ENCODE assay signal across 35 cellular contexts in the genomic region with DNA sequence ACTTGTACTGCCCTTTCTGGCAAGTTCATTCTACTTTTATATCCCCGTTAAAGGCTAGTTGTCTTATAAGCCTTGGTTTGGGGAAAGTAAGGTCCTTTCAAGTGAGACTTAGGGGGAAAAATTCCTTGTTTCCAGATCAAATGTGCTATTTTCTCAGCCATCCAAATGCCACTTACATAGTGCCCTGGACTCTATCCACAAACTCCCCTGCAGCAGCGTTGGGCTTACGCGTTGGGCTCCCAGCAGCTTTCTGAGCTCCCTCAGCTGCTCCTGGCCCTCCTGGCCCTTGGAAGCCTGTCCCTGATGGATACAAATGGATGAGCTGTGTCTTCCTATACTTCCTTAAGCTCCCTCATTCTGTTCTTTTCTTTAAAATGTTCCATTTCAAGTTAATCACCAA.
DNase-seq lines count a peak whose midpoint lies in the region; ATAC-seq and TF ChIP-seq lines count a peak whose summit lies in the region.
"Had no signal": no experiment of that assay in that cellular context is flagged by ENCODE, and none has a peak within 500 bp of the region (broad histone marks: within the 10 kb centered on the region; RNA-seq: fewer than 3 reads in every experiment).

No MANE protein-coding gene starts in this region.

- H3K9ac ChIP-seq in neural progenitor cell, result no peak overlapping the region
- H3K9ac ChIP-seq: BLaER1; BLaER1 treated with 17β-estradiol and CSF1 and Interleukin-3, amounts not matched to agents 10 nM and 100 nM had no signal

- H3K4me1 Mint-ChIP-seq in nephron progenitor cell (peaks cover 52% of the 10 kb centered on the region), neural progenitor cell (peaks cover 38% of the 10 kb centered on the region)
- peaks cover 11% of the 10 kb centered on the region for H3K4me1 Mint-ChIP-seq in activated T-cell treated with anti-CD3 and anti-CD28 coated beads, Interleukin-2, amount 50 U/mL, for 72 hours (ENCODE audit: low read depth)
- H3K4me1 Mint-ChIP-seq: B cell; CD14-positive monocyte; CD8-positive, alpha-beta memory T cell had no signal

- H4K20me1 ChIP-seq in neural progenitor cell (ENCODE audit: low read depth), result no peaks in the 10 kb centered on the region
- H4K20me1 ChIP-seq: BLaER1; BLaER1 treated with 17β-estradiol and CSF1 and Interleukin-3, amounts not matched to agents 10 nM and 100 nM had no signal

- no peaks in the 10 kb centered on the region for H3K79me2 ChIP-seq in neural progenitor cell (ENCODE audit: low read depth)

- H3K27ac ChIP-seq in HEK293 (ENCODE audit: extremely low read depth, low read depth, low read length) (no peak overlapping the region), neural progenitor cell (no peak overlapping the region)
- H3K27ac ChIP-seq: 22Rv1; A549; BLaER1; BLaER1 treated with 17β-estradiol and CSF1 and Interleukin-3, amounts not matched to agents 10 nM and 100 nM; C4-2B had no signal

- no peak overlapping the region for H3K4me3 ChIP-seq in HEK293 (ENCODE audit: low read depth, low read length)
- no peak overlapping the region for H3K4me3 ChIP-seq in neural progenitor cell
- H3K4me3 ChIP-seq: A549; BLaER1; BLaER1 treated with 17β-estradiol and CSF1 and Interleukin-3, amounts not matched to agents 10 nM and 100 nM had no signal

- H3K9me3 Mint-ChIP-seq in nephron progenitor cell (peaks cover 9% of the 10 kb centered on the region), neural progenitor cell (peaks cover 4% of the 10 kb centered on the region)
- peaks cover 0 to 1% of the 10 kb centered on the region in 2 donors for H3K9me3 Mint-ChIP-seq in activated T-cell treated with anti-CD3 and anti-CD28 coated beads, Interleukin-2, amount 50 U/mL, for 72 hours
- H3K9me3 Mint-ChIP-seq: CD4-positive, alpha-beta T cell; CD8-positive, alpha-beta memory T cell; CD8-positive, alpha-beta T cell had no signal

- no peaks in the 10 kb centered on the region for H3K27me3 ChIP-seq in neural progenitor cell
- H3K27me3 ChIP-seq: BE2C; BLaER1; BLaER1 treated with 17β-estradiol and CSF1 and Interleukin-3, amounts not matched to agents 10 nM and 100 nM had no signal

- CTCF ChIA-PET in HEK293 (lab: Yijun Ruan, JAX), result interaction anchor here (0.6 kb wide), 1 partner anchor 57 kb away, joined by 4 read pairs; no protein-coding TSS in a partner anchor

- H3K27me3 Mint-ChIP-seq in nephron progenitor cell (ENCODE audit: low read depth, poor library complexity), result peaks cover 7% of the 10 kb centered on the region
- peaks cover 14% of the 10 kb centered on the region for H3K27me3 Mint-ChIP-seq in neural progenitor cell (ENCODE audit: insufficient read depth, low read depth)
- H3K27me3 Mint-ChIP-seq in activated T-cell treated with anti-CD3 and anti-CD28 coated beads, Interleukin-2, amount 50 U/mL, for 72 hours (ENCODE audit: low read depth), result peaks cover 28% of the 10 kb centered on the region
- H3K27me3 Mint-ChIP-seq: CD4-positive, alpha-beta T cell; CD4-positive, CD25-positive, alpha-beta regulatory T cell had no signal

- H3K27ac Mint-ChIP-seq in nephron progenitor cell, result no peak overlapping the region
- peak overlapping the region; percentile 83 for H3K27ac Mint-ChIP-seq in neural progenitor cell
- no peak overlapping the region for H3K27ac Mint-ChIP-seq in activated T-cell treated with anti-CD3 and anti-CD28 coated beads, Interleukin-2, amount 50 U/mL, for 72 hours
- H3K27ac Mint-ChIP-seq: B cell; CD14-positive monocyte; CD4-positive, alpha-beta memory T cell; CD4-positive, alpha-beta T cell; CD4-positive, CD25-positive, alpha-beta regulatory T cell; CD8-positive, alpha-beta memory T cell; CD8-positive, alpha-beta T cell had no signal

- H3K4me3 Mint-ChIP-seq in nephron progenitor cell (peak overlapping the region; percentile 29), neural progenitor cell (no peak overlapping the region)
- no peak overlapping the region for H3K4me3 Mint-ChIP-seq in activated T-cell treated with anti-CD3 and anti-CD28 coated beads, Interleukin-2, amount 50 U/mL, for 72 hours
- H3K4me3 Mint-ChIP-seq: B cell; CD14-positive monocyte; CD4-positive, alpha-beta memory T cell; CD4-positive, alpha-beta T cell; CD4-positive, CD25-positive, alpha-beta regulatory T cell; CD8-positive, alpha-beta memory T cell; CD8-positive, alpha-beta T cell had no signal

- no peak overlapping the region for H3K4me2 ChIP-seq in neural progenitor cell
- H3K4me2 ChIP-seq: A549; BLaER1; BLaER1 treated with 17β-estradiol and CSF1 and Interleukin-3, amounts not matched to agents 10 nM and 100 nM had no signal

- no peaks in the 10 kb centered on the region for H3K9me3 ChIP-seq in HEK293 (ENCODE audit: control insufficient read depth, insufficient read depth, low read depth, low read length)
- H3K9me3 ChIP-seq in neural progenitor cell (ENCODE audit: low read depth), result no peaks in the 10 kb centered on the region
- H3K9me3 ChIP-seq: A549; BE2C; BLaER1; BLaER1 treated with 17β-estradiol and CSF1 and Interleukin-3, amounts not matched to agents 10 nM and 100 nM had no signal

- POLR2A ChIA-PET in HEK293 (lab: Yijun Ruan, JAX), result no interaction called here

- no peaks in the 10 kb centered on the region for H3K36me3 ChIP-seq in HEK293 (ENCODE audit: control insufficient read depth in 2 of 2, insufficient read depth in 1 of 2, low read length in 2 of 2)
- no peaks in the 10 kb centered on the region for H3K36me3 ChIP-seq in neural progenitor cell
- H3K36me3 ChIP-seq: BE2C; BLaER1; BLaER1 treated with 17β-estradiol and CSF1 and Interleukin-3, amounts not matched to agents 10 nM and 100 nM had no signal

- H3K4me1 ChIP-seq in HEK293 (ENCODE audit: control insufficient read depth, insufficient read depth, low read length) (peaks cover 12% of the 10 kb centered on the region; the same call in 1 of the 2 replicates), neural progenitor cell (peaks cover 14% of the 10 kb centered on the region)
- H3K4me1 ChIP-seq: A549; BLaER1; BLaER1 treated with 17β-estradiol and CSF1 and Interleukin-3, amounts not matched to agents 10 nM and 100 nM; Caco-2 had no signal

- ATAC-seq in left lobe of liver (no peak), GM19467 (IDR thresholded peaks at IDR 0.05; ENCODE audit: unreplicated experiment) (no peak)
- ATAC-seq in activated T-cell treated with anti-CD3 and anti-CD28 coated beads, Interleukin-2, amount 50 U/mL, for 72 hours (replicated peaks in 1 of 2), result no peak
- ATAC-seq: A549; CD8-positive, alpha-beta T cell had no signal

- no peak overlapping the region for H2AFZ ChIP-seq in neural progenitor cell (replicated peaks)

- DNase-seq in islet precursor cell (peak; percentile 18), nephron progenitor cell (no peak), neural progenitor cell (ENCODE audit: low spot score) (no peak), left lobe of liver (ENCODE audit: low spot score) (no peak), NCI-H1417 (lab: John Stamatoyannopoulos, UW) (no peak)
- no peak for DNase-seq in activated T-cell treated with anti-CD3 and anti-CD28 coated beads, Interleukin-2, amount 50 U/mL, for 72 hours
- DNase-seq: 8988T; ACHN; AML-193; BE2C; C1 segment of cervical spinal cord; Caco-2; Calu3; CD4-positive, alpha-beta memory T cell; CD4-positive, alpha-beta T cell; CD4-positive, CD25-positive, alpha-beta regulatory T cell; CD8-positive, alpha-beta memory T cell; CD8-positive, alpha-beta T cell; COR-L47; DMS 273 treated with DMSO at 0.1 percent for 48 hours; DMS153; DMS53; DMS79; DMS79 treated with DMSO at 0.1 percent for 48 hours; DND-41; EL had no signal

- TF ChIP-seq CTCF in HEK293 (tag by site-specific recombination; IDR thresholded peaks at IDR 0.05), result no peak
- TF ChIP-seq CTCF in nephron progenitor cell (IDR thresholded peaks at IDR 0.05), result no peak
- no peak for TF ChIP-seq CTCF in neural progenitor cell (IDR thresholded peaks at IDR 0.05)

- no peaks in the 10 kb centered on the region for H3F3A ChIP-seq in neural progenitor cell (ENCODE audit: low read depth)

- H3K36me3 Mint-ChIP-seq in nephron progenitor cell (ENCODE audit: low read depth) (peaks cover 4% of the 10 kb centered on the region), neural progenitor cell (peaks cover 4% of the 10 kb centered on the region)
- no peaks in the 10 kb centered on the region for H3K36me3 Mint-ChIP-seq in activated T-cell treated with anti-CD3 and anti-CD28 coated beads, Interleukin-2, amount 50 U/mL, for 72 hours (ENCODE audit: insufficient read depth in 2 of 2)
- H3K36me3 Mint-ChIP-seq: CD14-positive monocyte; CD4-positive, alpha-beta memory T cell; CD4-positive, CD25-positive, alpha-beta regulatory T cell; CD8-positive, alpha-beta T cell had no signal

TF ChIP-seq in HEK293, 187 proteins besides CTCF, POLR2A, EP300 and RAD21:
- TF ChIP-seq MYNN (tag by site-specific recombination; IDR thresholded peaks at IDR 0.05; ENCODE audit: borderline replicate concordance) (no peak), ZNF510 (tag by site-specific recombination; IDR thresholded peaks at IDR 0.05; ENCODE audit: insufficient replicate concordance) (no peak), KLF9 (tag by site-specific recombination; IDR thresholded peaks at IDR 0.05; ENCODE audit: low read depth) (no peak), ZNF571 (tag by site-specific recombination; IDR thresholded peaks at IDR 0.05) (no peak), ZNF10 (tag by site-specific recombination; IDR thresholded peaks at IDR 0.05) (no peak)
- TF ChIP-seq, protein P1, sequence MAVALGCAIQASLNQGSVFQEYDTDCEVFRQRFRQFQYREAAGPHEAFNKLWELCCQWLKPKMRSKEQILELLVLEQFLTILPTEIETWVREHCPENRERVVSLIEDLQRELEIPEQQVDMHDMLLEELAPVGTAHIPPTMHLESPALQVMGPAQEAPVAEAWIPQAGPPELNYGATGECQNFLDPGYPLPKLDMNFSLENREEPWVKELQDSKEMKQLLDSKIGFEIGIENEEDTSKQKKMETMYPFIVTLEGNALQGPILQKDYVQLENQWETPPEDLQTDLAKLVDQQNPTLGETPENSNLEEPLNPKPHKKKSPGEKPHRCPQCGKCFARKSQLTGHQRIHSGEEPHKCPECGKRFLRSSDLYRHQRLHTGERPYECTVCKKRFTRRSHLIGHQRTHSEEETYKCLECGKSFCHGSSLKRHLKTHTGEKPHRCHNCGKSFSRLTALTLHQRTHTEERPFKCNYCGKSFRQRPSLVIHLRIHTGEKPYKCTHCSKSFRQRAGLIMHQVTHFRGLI (tag by site-specific recombination; IDR thresholded peaks at IDR 0.05), result peak; percentile 97
TF ChIP-seq in HEK293: peak in this region for 1.
